Comparison of ENCODE assay signal across 1 cellular context in the genomic region with DNA sequence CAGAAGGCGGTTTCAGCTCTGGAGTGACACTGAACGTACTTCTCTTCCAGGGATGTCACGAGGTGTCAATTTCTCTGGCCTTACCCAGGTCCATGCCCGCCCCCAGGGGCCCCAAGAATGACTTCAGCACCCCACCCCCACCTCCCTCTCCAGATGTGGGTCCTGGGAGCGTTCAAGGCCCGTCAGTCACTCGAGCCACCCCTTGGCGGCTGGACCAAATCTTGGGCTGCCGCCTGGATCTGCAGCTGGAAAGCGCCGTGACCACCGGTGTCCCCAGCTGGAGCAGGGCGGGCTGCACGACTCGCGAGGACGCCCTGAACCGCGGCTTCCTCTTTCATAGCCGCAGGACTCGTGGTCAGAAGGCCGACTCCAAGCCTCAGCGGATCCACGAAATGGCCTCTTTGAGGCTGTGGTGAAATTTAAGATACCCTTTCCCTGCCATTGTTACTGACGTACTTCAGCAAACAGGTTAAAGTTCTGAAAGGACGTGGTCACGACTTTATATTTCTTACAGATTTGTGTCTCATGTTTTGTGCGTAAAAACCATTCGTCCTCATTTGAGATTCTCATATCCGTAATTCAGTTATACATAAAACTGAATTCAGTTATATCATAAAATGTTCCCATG.
TF ChIP-seq lines count a peak whose summit lies in the region.

No MANE protein-coding gene starts in this region.

TF ChIP-seq in HEK293, 187 proteins besides CTCF, POLR2A, EP300 and RAD21 (continued from another document):
- TF ChIP-seq ZNF501 (tag by site-specific recombination; IDR thresholded peaks at IDR 0.05) (0 out of 2 replicates have a peak, but pooled peaks have one; percentile 32), ZNF76 (tag by site-specific recombination; IDR thresholded peaks at IDR 0.05; ENCODE audit: borderline replicate concordance, low read depth) (no peak), OVOL3 (tag by site-specific recombination; IDR thresholded peaks at IDR 0.05) (0 out of 2 replicates have a peak, but pooled peaks have one; percentile 4), ZNF223 (tag by site-specific recombination; IDR thresholded peaks at IDR 0.05) (no peak), ZNF837 (tag by site-specific recombination; IDR thresholded peaks at IDR 0.05) (no peak), HOXD13 (CRISPR knock-in tag; IDR thresholded peaks at IDR 0.05; ENCODE audit: borderline replicate concordance) (no peak), ZBTB20 (tag by site-specific recombination; IDR thresholded peaks at IDR 0.05) (peak; percentile 74; the same call in 1 of the 2 replicates)
- TF ChIP-seq, protein P1, sequence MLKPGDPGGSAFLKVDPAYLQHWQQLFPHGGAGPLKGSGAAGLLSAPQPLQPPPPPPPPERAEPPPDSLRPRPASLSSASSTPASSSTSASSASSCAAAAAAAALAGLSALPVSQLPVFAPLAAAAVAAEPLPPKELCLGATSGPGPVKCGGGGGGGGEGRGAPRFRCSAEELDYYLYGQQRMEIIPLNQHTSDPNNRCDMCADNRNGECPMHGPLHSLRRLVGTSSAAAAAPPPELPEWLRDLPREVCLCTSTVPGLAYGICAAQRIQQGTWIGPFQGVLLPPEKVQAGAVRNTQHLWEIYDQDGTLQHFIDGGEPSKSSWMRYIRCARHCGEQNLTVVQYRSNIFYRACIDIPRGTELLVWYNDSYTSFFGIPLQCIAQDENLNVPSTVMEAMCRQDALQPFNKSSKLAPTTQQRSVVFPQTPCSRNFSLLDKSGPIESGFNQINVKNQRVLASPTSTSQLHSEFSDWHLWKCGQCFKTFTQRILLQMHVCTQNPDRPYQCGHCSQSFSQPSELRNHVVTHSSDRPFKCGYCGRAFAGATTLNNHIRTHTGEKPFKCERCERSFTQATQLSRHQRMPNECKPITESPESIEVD (tag by site-specific recombination; IDR thresholded peaks at IDR 0.05), result no peak
- TF ChIP-seq, protein P2, sequence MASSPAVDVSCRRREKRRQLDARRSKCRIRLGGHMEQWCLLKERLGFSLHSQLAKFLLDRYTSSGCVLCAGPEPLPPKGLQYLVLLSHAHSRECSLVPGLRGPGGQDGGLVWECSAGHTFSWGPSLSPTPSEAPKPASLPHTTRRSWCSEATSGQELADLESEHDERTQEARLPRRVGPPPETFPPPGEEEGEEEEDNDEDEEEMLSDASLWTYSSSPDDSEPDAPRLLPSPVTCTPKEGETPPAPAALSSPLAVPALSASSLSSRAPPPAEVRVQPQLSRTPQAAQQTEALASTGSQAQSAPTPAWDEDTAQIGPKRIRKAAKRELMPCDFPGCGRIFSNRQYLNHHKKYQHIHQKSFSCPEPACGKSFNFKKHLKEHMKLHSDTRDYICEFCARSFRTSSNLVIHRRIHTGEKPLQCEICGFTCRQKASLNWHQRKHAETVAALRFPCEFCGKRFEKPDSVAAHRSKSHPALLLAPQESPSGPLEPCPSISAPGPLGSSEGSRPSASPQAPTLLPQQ (tag by site-specific recombination; IDR thresholded peaks at IDR 0.05), result peak; percentile 43; the same call in 1 of the 2 replicates
